Comparison of ENCODE assay signal across 36 cellular contexts in the genomic region with DNA sequence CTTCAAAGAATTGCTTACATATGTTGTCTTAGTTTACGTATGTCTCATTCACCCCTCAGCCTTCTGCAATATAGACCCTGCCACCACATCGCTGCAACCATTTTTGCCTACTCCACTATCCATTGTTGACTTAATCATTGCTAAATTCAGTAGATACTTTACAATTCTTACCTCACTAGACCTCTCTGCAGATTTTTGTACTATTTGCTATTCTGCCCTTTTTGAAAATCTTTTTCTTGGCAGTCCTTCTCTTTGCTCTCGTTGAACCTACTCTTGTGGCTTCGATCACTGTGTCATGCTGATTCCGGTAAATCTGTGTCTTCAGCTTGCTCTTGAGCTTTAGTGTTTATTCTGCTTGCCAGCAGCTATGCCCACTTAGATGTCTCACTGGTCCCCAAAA.
"Had no signal": no experiment of that assay in that cellular context is flagged by ENCODE, and none has a peak within 500 bp of the region (broad histone marks: within the 10 kb centered on the region; RNA-seq: fewer than 3 reads in every experiment).

No MANE protein-coding gene starts in this region.

- H3K4me1 Mint-ChIP-seq: activated CD4-positive, alpha-beta T cell treated with anti-CD3 and anti-CD28 coated beads, Interleukin-2, amount 10 ng/mL, durations not matched to agents 24 days and 14 days had no signal

- H3K9me3 ChIP-seq: esophagus squamous epithelium, gastroesophageal sphincter had no signal

- FAIRE-seq: astrocyte, bronchial epithelial cell, colon, endometrium, endothelial cell of umbilical vein had no signal

- H3K27me3 Mint-ChIP-seq: activated B cell treated with CpG ODN at 0.5 μM for 24 hours; activated CD4-positive, alpha-beta memory T cell treated with anti-CD3 and anti-CD28 coated beads, Interleukin-2, amount 10 ng/mL, durations not matched to agents 7 days and 5 days; activated CD4-positive, alpha-beta T cell treated with anti-CD3 and anti-CD28 coated beads for 36 hours; activated CD4-positive, alpha-beta T cell treated with anti-CD3 and anti-CD28 coated beads, Interleukin-2, amount 10 ng/mL, durations not matched to agents 24 days and 14 days; activated naive CD8-positive, alpha-beta T cell; activated T-cell treated with anti-CD3 and anti-CD28 coated beads, Interleukin-2, amount 50 U/mL, for 24 hours; central memory CD8-positive, alpha-beta T cell; effector memory CD8-positive, alpha-beta T cell; T-helper 17 cell had no signal

- H3K27ac Mint-ChIP-seq: activated B cell treated with CpG ODN at 0.5 μM for 24 hours; activated CD4-positive, alpha-beta memory T cell treated with anti-CD3 and anti-CD28 coated beads, Interleukin-2, amount 10 ng/mL, durations not matched to agents 7 days and 5 days; activated CD4-positive, alpha-beta T cell treated with anti-CD3 and anti-CD28 coated beads for 36 hours; activated CD4-positive, alpha-beta T cell treated with anti-CD3 and anti-CD28 coated beads, Interleukin-2, amount 10 ng/mL, durations not matched to agents 24 days and 14 days; activated naive CD8-positive, alpha-beta T cell; activated T-cell treated with anti-CD3 and anti-CD28 coated beads, Interleukin-2, amount 50 U/mL, for 24 hours; activated T-cell treated with anti-CD3 and anti-CD28 coated beads, Interleukin-2, amount 50 U/mL, for 72 hours; T-helper 17 cell; T-helper 2 cell treated with Interferon-gamma antibody and Interleukin-4, amounts not matched to agents 5 μg/mL and 100 μg/mL, for 36 hours had no signal

- DNase-seq: activated B cell treated with CpG ODN at 0.5 μM for 24 hours; activated CD4-positive, alpha-beta memory T cell treated with anti-CD3 and anti-CD28 coated beads, Interleukin-2, amount 10 ng/mL, durations not matched to agents 7 days and 5 days; activated CD4-positive, alpha-beta T cell treated with anti-CD3 and anti-CD28 coated beads for 36 hours; activated CD4-positive, alpha-beta T cell treated with anti-CD3 and anti-CD28 coated beads, Interleukin-2, amount 10 ng/mL, durations not matched to agents 24 days and 14 days; activated CD4-positive, alpha-beta T cell treated with anti-CD3 and anti-CD28 coated beads, Interleukin-2, amount 50 U/mL, for 4 hours; activated CD4-positive, CD25-positive, alpha-beta regulatory T cell treated with anti-CD3 and anti-CD28 coated beads, Interleukin-2, amount 50 U/mL, for 72 hours; activated CD8-positive, alpha-beta memory T cell treated with anti-CD3 and anti-CD28 coated beads, Interleukin-2, amount 50 U/mL, for 48 hours; activated gamma-delta T cell; activated naive CD4-positive, alpha-beta T cell; activated naive CD4-positive, alpha-beta T cell treated with anti-CD3 and anti-CD28 coated beads, Interleukin-2, amount 50 U/mL, for 16 hours; activated T-cell treated with anti-CD3 and anti-CD28 coated beads for 4 hours; activated T-cell treated with anti-CD3 and anti-CD28 coated beads, Interleukin-2, amount 50 U/mL, for 24 hours; activated T-cell treated with anti-CD3 and anti-CD28 coated beads, Interleukin-2, amount 50 U/mL, for 72 hours; amniotic stem cell; anterior cingulate cortex; brain microvascular endothelial cell; cortex of kidney; dermis blood vessel endothelial cell; effector CD4-positive, alpha-beta T cell; effector memory CD8-positive, alpha-beta T cell; esophagus squamous epithelium; foreskin melanocyte; T-helper 1 cell; T-helper 17 cell; T1000; WERI-Rb-1 had no signal

- H3K4me1 ChIP-seq: esophagus squamous epithelium, gastroesophageal sphincter had no signal

- ATAC-seq: activated CD4-positive, alpha-beta T cell treated with anti-CD3 and anti-CD28 coated beads for 36 hours; activated T-cell treated with anti-CD3 and anti-CD28 coated beads, Interleukin-2, amount 50 U/mL, for 72 hours; effector memory CD8-positive, alpha-beta T cell; gastroesophageal sphincter; T-helper 17 cell had no signal

- H3K9me3 Mint-ChIP-seq: activated CD4-positive, alpha-beta T cell treated with anti-CD3 and anti-CD28 coated beads, Interleukin-2, amount 10 ng/mL, durations not matched to agents 24 days and 14 days; activated T-cell treated with anti-CD3 and anti-CD28 coated beads, Interleukin-2, amount 50 U/mL, for 24 hours; activated T-cell treated with anti-CD3 and anti-CD28 coated beads, Interleukin-2, amount 50 U/mL, for 72 hours; central memory CD8-positive, alpha-beta T cell; effector memory CD8-positive, alpha-beta T cell had no signal

- H3K36me3 ChIP-seq: brain microvascular endothelial cell, esophagus squamous epithelium, gastroesophageal sphincter had no signal

- H3K27me3 ChIP-seq: brain microvascular endothelial cell, esophagus squamous epithelium, gastroesophageal sphincter had no signal

- H3K4me3 ChIP-seq: esophagus squamous epithelium, gastroesophageal sphincter had no signal

- H3K4me3 Mint-ChIP-seq: activated B cell treated with CpG ODN at 0.5 μM for 24 hours; activated CD4-positive, alpha-beta memory T cell treated with anti-CD3 and anti-CD28 coated beads, Interleukin-2, amount 10 ng/mL, durations not matched to agents 7 days and 5 days; activated CD4-positive, alpha-beta T cell treated with anti-CD3 and anti-CD28 coated beads for 36 hours; activated CD4-positive, alpha-beta T cell treated with anti-CD3 and anti-CD28 coated beads, Interleukin-2, amount 10 ng/mL, durations not matched to agents 24 days and 14 days; activated naive CD8-positive, alpha-beta T cell; activated T-cell treated with anti-CD3 and anti-CD28 coated beads, Interleukin-2, amount 50 U/mL, for 24 hours; activated T-cell treated with anti-CD3 and anti-CD28 coated beads, Interleukin-2, amount 50 U/mL, for 72 hours; central memory CD8-positive, alpha-beta T cell; effector memory CD8-positive, alpha-beta T cell; T-helper 17 cell; T-helper 2 cell treated with Interferon-gamma antibody and Interleukin-4, amounts not matched to agents 5 μg/mL and 100 μg/mL, for 36 hours had no signal

- H3K27ac ChIP-seq: brain microvascular endothelial cell, epithelial cell of prostate, esophagus squamous epithelium, gastroesophageal sphincter, WERI-Rb-1 had no signal
